In the genomic region with DNA sequence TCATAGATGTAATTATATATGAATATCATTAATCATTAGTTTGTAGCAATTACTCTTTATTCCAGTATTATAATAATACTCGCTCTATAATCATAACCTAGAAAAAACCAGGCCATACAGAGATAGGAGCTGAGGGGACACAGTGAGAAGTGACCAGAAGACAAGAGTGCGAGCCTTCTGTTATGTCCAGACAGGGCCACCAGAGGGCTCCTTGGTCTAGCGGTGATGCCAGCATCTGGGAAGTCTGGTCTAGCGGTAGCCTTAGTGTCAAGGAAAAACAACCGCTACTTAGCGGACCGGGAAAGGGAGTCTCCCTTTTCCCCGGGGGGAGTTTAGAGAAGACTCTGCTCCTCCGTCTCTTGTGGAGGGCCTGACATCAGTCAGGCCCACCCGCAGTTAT, we compare ENCODE assay signal across 7 cellular contexts. TPM values are rescaled to one million over a fixed set of nuclear protein-coding genes. Genes with fewer than 3 reads are reported as not detected.
DNase-seq lines count a peak whose midpoint lies in the region; ATAC-seq, FAIRE-seq and TF ChIP-seq lines count a peak whose summit lies in the region.
"Not testable (repeated sequence)": the region's sequence is repeated elsewhere in the genome, so short reads cannot be mapped to it uniquely, and the experiment has no call there.
"Had no signal": no experiment of that assay in that cellular context is flagged by ENCODE, and none has a peak within 500 bp of the region (broad histone marks: within the 10 kb centered on the region; RNA-seq: fewer than 3 reads in every experiment).

No MANE protein-coding gene starts in this region.

- H3K36me3 Mint-ChIP-seq in glutamatergic neuron (ENCODE audit: unreplicated experiment); naive B cell: not testable (repeated sequence)

- not testable (repeated sequence) for TF ChIP-seq POLR2A in adrenal gland (IDR thresholded peaks at IDR 0.05); testis (IDR thresholded peaks at IDR 0.05)

- H3K9me3 ChIP-seq in adrenal gland (replicated peaks in 1 of 3); testis: not testable (repeated sequence)

- not testable (repeated sequence) for H3K9me3 Mint-ChIP-seq in glutamatergic neuron (ENCODE audit: unreplicated experiment); naive B cell

- H3K27ac ChIP-seq in adrenal gland, testis: not testable (repeated sequence)

- not testable (repeated sequence) for H3K27me3 Mint-ChIP-seq in glutamatergic neuron (ENCODE audit: unreplicated experiment); naive B cell

- H3K36me3 ChIP-seq in adrenal gland (replicated peaks in 1 of 2); testis (ENCODE audit: low read depth, missing control alignments): not testable (repeated sequence)

- not testable (repeated sequence) for H3K27me3 ChIP-seq in adrenal gland, testis

- H3K4me1 ChIP-seq in adrenal gland (replicated peaks in 1 of 2); testis: not testable (repeated sequence)

- not testable (repeated sequence) for H3K4me1 Mint-ChIP-seq in glutamatergic neuron (ENCODE audit: low read depth, unreplicated experiment); naive B cell

- intact Hi-C loops in adrenal gland (cut with DNase I), result loop anchor here in 1 of 2 donors (5.0 kb wide), 1 partner anchor 419 kb away; no protein-coding TSS in a partner anchor
- intact Hi-C loops in testis (cut with DNase I; ENCODE audit: low total_unique reads), result not testable (repeated sequence)

- H3K27ac Mint-ChIP-seq in glutamatergic neuron (ENCODE audit: unreplicated experiment), result not testable (repeated sequence)
- H3K27ac Mint-ChIP-seq in naive B cell, result peak overlapping the region in 1 of 6 donors; percentile 28

- peak; percentile 39 for FAIRE-seq in TTC549 (lab: Jason Lieb, UNC)

- 3 to 8% (median 4%) methylated on average over 8 to 10 of the region's 10 CpGs for WGBS in adrenal gland, 4 donors
- 26 to 34% methylated on average over 10 of the region's 10 CpGs for WGBS in testis, 2 donors

- H3K4me3 ChIP-seq in adrenal gland, result peak overlapping the region in 1 of 4 donors; percentile 17
- not testable (repeated sequence) for H3K4me3 ChIP-seq in testis

- ATAC-seq in naive B cell (ENCODE audit: low read depth in 2 of 2), result peak in 1 of 2 donors; percentile 37

- DNase-seq in adrenal gland, result peak; percentile 61 to 91 (median 80)
- DNase-seq in glutamatergic neuron, result peak; percentile 77
- peak; percentile 38 for DNase-seq in naive B cell
- peak; percentile 69 for DNase-seq in testis

- H3K4me3 Mint-ChIP-seq in glutamatergic neuron (ENCODE audit: unreplicated experiment), result not testable (repeated sequence)
- peak overlapping the region in 1 of 8 donors; percentile 9 for H3K4me3 Mint-ChIP-seq in naive B cell

- TF ChIP-seq CTCF in GM12872 (IDR thresholded peaks at IDR 0.05; ENCODE audit: insufficient read depth, low read depth, low read length) (peak; percentile 36; the same call in 2 of the 3 replicates), adrenal gland (IDR thresholded peaks at IDR 0.05) (peak; percentile 53 to 82 (median 75)), glutamatergic neuron (IDR thresholded peaks at IDR 0.05; ENCODE audit: partially characterized antibody, unreplicated experiment) (peak; percentile 77), testis (IDR thresholded peaks at IDR 0.05) (peak in 2 of 3 experiments; percentile 37 to 51)

RNA-seq across cellular contexts. Expression of gene ZNF776, which starts 8.3 kb away (rescaled TPM):
- 10 to 100 TPM in 7 of 8 donors, 1 to 10 TPM in 1; 9.9 to 20.0 (median 14.9) TPM for total RNA-seq in adrenal gland
- 10 to 100 TPM in 1 of 3 donors, 1 to 10 TPM in 2; 2.2 to 13.9 (median 6.0) TPM for polyA plus RNA-seq in adrenal gland
- 41.5 TPM for total RNA-seq in glutamatergic neuron (ENCODE audit: unreplicated experiment)
- 10 to 100 TPM; 11.9 to 18.4 (median 15.1) TPM for polyA plus RNA-seq in naive B cell (ENCODE audit: low read depth in 6 of 6)
- total RNA-seq in testis, result 10 to 100 TPM; 21.7 to 31.0 TPM
- polyA plus RNA-seq in testis (ENCODE audit: insufficient read depth, low read depth, low replicate concordance), result 11.8 TPM

RNA-seq across cellular contexts. Expression of gene ZNF671, which starts 10.9 kb away (rescaled TPM):
- total RNA-seq in adrenal gland, result 10 to 100 TPM in 4 of 8 donors, 1 to 10 TPM in 4; 8.8 to 22.6 (median 10.5) TPM
- 10 to 100 TPM in 1 of 3 donors, 1 to 10 TPM in 2; 8.6 to 13.0 (median 8.6) TPM for polyA plus RNA-seq in adrenal gland
- 20.3 TPM for total RNA-seq in glutamatergic neuron (ENCODE audit: unreplicated experiment)
- polyA plus RNA-seq in naive B cell (ENCODE audit: low read depth in 6 of 6), result 10 to 100 TPM; 25.2 to 41.6 (median 30.4) TPM
- total RNA-seq in testis, result 10 to 100 TPM; 14.3 to 14.4 TPM
- 15.1 TPM for polyA plus RNA-seq in testis (ENCODE audit: insufficient read depth, low read depth, low replicate concordance)
- total RNA-seq: NCI-H460 had no signal

RNA-seq across cellular contexts. Expression of gene ZNF154, which starts 29.3 kb away (rescaled TPM):
- total RNA-seq in adrenal gland (10 to 100 TPM in 1 of 8 donors, 1 to 10 TPM in 7; 2.1 to 11.6 (median 6.8) TPM), glutamatergic neuron (ENCODE audit: unreplicated experiment) (57.5 TPM), testis (1 to 10 TPM; 1.1 to 6.8 TPM)
- polyA plus RNA-seq in adrenal gland (10 to 100 TPM in 1 of 3 donors, 1 to 10 TPM in 2; 5.1 to 11.7 (median 5.6) TPM), naive B cell (ENCODE audit: low read depth in 6 of 6) (10 to 100 TPM in 2 of 6 donors, 1 to 10 TPM in 4; 4.3 to 12.9 (median 6.0) TPM), testis (ENCODE audit: insufficient read depth, low read depth, low replicate concordance) (3.3 TPM)
- total RNA-seq: NCI-H460 had no signal

RNA-seq across cellular contexts. Expression of gene ZNF586, which starts 31.2 kb away (rescaled TPM):
- total RNA-seq in adrenal gland, result 10 to 100 TPM in 7 of 8 donors, 1 to 10 TPM in 1; 5.1 to 16.7 (median 14.6) TPM
- 1 to 10 TPM; 3.6 to 7.0 (median 5.4) TPM for polyA plus RNA-seq in adrenal gland
- 22.7 TPM for total RNA-seq in glutamatergic neuron (ENCODE audit: unreplicated experiment)
- polyA plus RNA-seq in naive B cell (ENCODE audit: low read depth in 6 of 6), result 10 to 100 TPM; 17.1 to 29.8 (median 24.1) TPM
- 10 to 100 TPM; 20.3 to 28.3 TPM for total RNA-seq in testis
- polyA plus RNA-seq in testis (ENCODE audit: insufficient read depth, low read depth, low replicate concordance), result 6.7 TPM

RNA-seq across cellular contexts. Expression of gene ZNF551, which starts 56.5 kb away (rescaled TPM):
- total RNA-seq in adrenal gland, result 10 to 100 TPM in 1 of 8 donors, 1 to 10 TPM in 7; 4.8 to 10.8 (median 6.9) TPM
- 1 to 10 TPM in 1 of 3 donors, under 1 TPM in 2; 0.88 to 4.1 (median 0.91) TPM for polyA plus RNA-seq in adrenal gland
- total RNA-seq in glutamatergic neuron (ENCODE audit: unreplicated experiment), result 13.4 TPM
- polyA plus RNA-seq in naive B cell (ENCODE audit: low read depth in 6 of 6), result 10 to 100 TPM in 3 of 6 donors, 1 to 10 TPM in 2, under 1 TPM in 1; 0.91 to 14.1 (median 9.8) TPM
- 10 to 100 TPM; 22.9 to 30.8 TPM for total RNA-seq in testis
- 9.7 TPM for polyA plus RNA-seq in testis (ENCODE audit: insufficient read depth, low read depth, low replicate concordance)
